ENCODE assay signal across 1 cellular context in genomic region chr2:3578987-3579386, GRCh38.
TF ChIP-seq lines count a peak whose summit lies in the region.

No MANE protein-coding gene starts in this region.

TF ChIP-seq in endothelial cell of umbilical vein, 7 proteins besides CTCF, POLR2A, EP300 and RAD21:
- TF ChIP-seq GATA2 (IDR thresholded peaks at IDR 0.05; ENCODE audit: insufficient read depth, insufficient read length, low read depth, low read length) (no peak), FOS (IDR thresholded peaks at IDR 0.05; ENCODE audit: borderline replicate concordance, insufficient read depth, low read length) (peak; percentile 15)
